26 cellular contexts compared by ENCODE assay signal in genomic region chr6:113843500-113844068, GRCh38.
"Had no signal": no experiment of that assay in that cellular context is flagged by ENCODE, and none has a peak within 500 bp of the region (broad histone marks: within the 10 kb centered on the region; RNA-seq: fewer than 3 reads in every experiment).

No MANE protein-coding gene starts in this region.

- H3K27ac Mint-ChIP-seq: activated B cell treated with CpG ODN at 0.5 μM for 24 hours; activated naive CD4-positive, alpha-beta T cell treated with anti-CD3 and anti-CD28 coated beads, Interleukin-2, amount 50 U/mL, for 72 hours; activated T-cell treated with anti-CD3 and anti-CD28 coated beads, Interleukin-2, amount 50 U/mL, for 72 hours; naive B cell; nephron progenitor cell; T-helper 2 cell treated with Interferon-gamma antibody and Interleukin-4, amounts not matched to agents 5 μg/mL and 100 μg/mL, for 36 hours had no signal

- H3K9me3 ChIP-seq: breast epithelium, esophagus muscularis mucosa, heart right ventricle, left ventricle myocardium inferior, pancreas, prostate gland, thoracic aorta, vagina had no signal

- H3K27ac ChIP-seq: breast epithelium, esophagus muscularis mucosa, heart right ventricle, left ventricle myocardium inferior, pancreas, prostate gland, thoracic aorta, vagina had no signal

- H3K4me3 Mint-ChIP-seq: activated B cell treated with CpG ODN at 0.5 μM for 24 hours; activated T-cell treated with anti-CD3 and anti-CD28 coated beads, Interleukin-2, amount 50 U/mL, for 72 hours; naive B cell; nephron progenitor cell; T-helper 2 cell treated with Interferon-gamma antibody and Interleukin-4, amounts not matched to agents 5 μg/mL and 100 μg/mL, for 36 hours had no signal

- H3K36me3 Mint-ChIP-seq: activated naive CD4-positive, alpha-beta T cell treated with anti-CD3 and anti-CD28 coated beads, Interleukin-2, amount 50 U/mL, for 72 hours; naive B cell had no signal

- H3K4me3 ChIP-seq: breast epithelium, esophagus muscularis mucosa, heart right ventricle, left ventricle myocardium inferior, lung, pancreas, prostate gland, thoracic aorta, vagina had no signal

- H3K36me3 ChIP-seq: breast epithelium, esophagus muscularis mucosa, heart right ventricle, left ventricle myocardium inferior, pancreas, prostate gland, thoracic aorta, vagina had no signal

- H3K9me3 Mint-ChIP-seq: activated B cell treated with CpG ODN at 0.5 μM for 24 hours; activated naive CD4-positive, alpha-beta T cell treated with anti-CD3 and anti-CD28 coated beads, Interleukin-2, amount 50 U/mL, for 72 hours; naive B cell; nephron progenitor cell; T-helper 2 cell treated with Interferon-gamma antibody and Interleukin-4, amounts not matched to agents 5 μg/mL and 100 μg/mL, for 36 hours had no signal

- DNase-seq: activated B cell treated with CpG ODN at 0.5 μM for 24 hours; activated CD4-positive, alpha-beta T cell treated with anti-CD3 and anti-CD28 coated beads, Interleukin-2, amount 50 U/mL, for 4 hours; activated naive CD4-positive, alpha-beta T cell; activated T-cell treated with anti-CD3 and anti-CD28 coated beads for 4 hours; activated T-cell treated with anti-CD3 and anti-CD28 coated beads, Interleukin-2, amount 50 U/mL, for 72 hours; central memory CD4-positive, alpha-beta T cell; foreskin melanocyte; heart right ventricle; left ventricle myocardium inferior; naive B cell; nephron progenitor cell; pancreas; retina; stimulated activated CD4-positive, alpha-beta T cell treated with anti-CD3 and anti-CD28 coated beads, Interleukin-12 subunit alpha, Interleukin-12 subunit beta, amount 100 ng/mL, for 4 hours; stimulated activated CD4-positive, alpha-beta T cell treated with anti-CD3 and anti-CD28 coated beads, Interleukin-4, amount 100 ng/mL, for 1 hour; stimulated activated naive CD8-positive, alpha-beta T cell treated with anti-CD3 and anti-CD28 coated beads, Interleukin-15, Interleukin-2, amounts not matched to agents 100 U/mL and 50 U/mL, for 24 hours; T-helper 1 cell; trophoblast cell had no signal

- H3K4me1 Mint-ChIP-seq: activated B cell treated with CpG ODN at 0.5 μM for 24 hours, naive B cell had no signal

- H3K27me3 ChIP-seq: breast epithelium, esophagus muscularis mucosa, heart right ventricle, pancreas, vagina had no signal

- H3K4me1 ChIP-seq: breast epithelium, esophagus muscularis mucosa, heart right ventricle, left ventricle myocardium inferior, pancreas, prostate gland, vagina had no signal

- H3K27me3 Mint-ChIP-seq: activated B cell treated with CpG ODN at 0.5 μM for 24 hours had no signal
